ENCODE assay signal across 1 cellular context in the genomic region with DNA sequence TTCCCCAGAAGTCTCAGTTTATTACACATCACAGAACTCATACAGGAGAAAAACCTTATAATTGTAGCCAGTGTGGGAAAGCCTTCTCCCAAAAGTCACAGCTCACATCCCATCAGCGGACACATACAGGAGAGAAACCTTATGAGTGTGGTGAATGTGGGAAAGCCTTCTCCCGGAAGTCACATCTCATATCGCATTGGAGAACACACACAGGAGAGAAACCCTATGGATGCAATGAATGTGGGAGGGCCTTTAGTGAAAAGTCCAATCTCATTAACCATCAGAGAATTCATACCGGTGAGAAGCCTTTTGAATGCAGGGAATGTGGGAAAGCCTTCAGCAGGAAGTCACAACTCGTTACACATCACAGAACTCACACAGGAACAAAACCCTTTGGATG.
TF ChIP-seq lines count a peak whose summit lies in the region.

No MANE protein-coding gene starts in this region.

TF ChIP-seq in IMR-90, 13 proteins besides CTCF, POLR2A, EP300 and RAD21 (continued from another document):
- TF ChIP-seq, protein P1, sequence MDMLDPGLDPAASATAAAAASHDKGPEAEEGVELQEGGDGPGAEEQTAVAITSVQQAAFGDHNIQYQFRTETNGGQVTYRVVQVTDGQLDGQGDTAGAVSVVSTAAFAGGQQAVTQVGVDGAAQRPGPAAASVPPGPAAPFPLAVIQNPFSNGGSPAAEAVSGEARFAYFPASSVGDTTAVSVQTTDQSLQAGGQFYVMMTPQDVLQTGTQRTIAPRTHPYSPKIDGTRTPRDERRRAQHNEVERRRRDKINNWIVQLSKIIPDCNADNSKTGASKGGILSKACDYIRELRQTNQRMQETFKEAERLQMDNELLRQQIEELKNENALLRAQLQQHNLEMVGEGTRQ (IDR thresholded peaks at IDR 0.05; ENCODE audit: low read depth, low read length): no peak
- TF ChIP-seq MXI1 (IDR thresholded peaks at IDR 0.05; ENCODE audit: borderline replicate concordance, low read depth, low read length): no peak
